8 cellular contexts compared by ENCODE assay signal in genomic region chr5:91381774-91382492, GRCh38. TPM values are rescaled to one million over a fixed set of nuclear protein-coding genes. Genes with fewer than 3 reads are reported as not detected.
A peak's percentile ranks its signal among the peaks of the same experiment; 100 is the strongest.
DNase-seq lines count a peak whose midpoint lies in the region; FAIRE-seq and TF ChIP-seq lines count a peak whose summit lies in the region.

No MANE protein-coding gene starts in this region.

- H3K27ac ChIP-seq in Karpas-422 (ENCODE audit: low read length): peak overlapping the region; percentile 97
- H3K27ac ChIP-seq in neuronal stem cell (replicated peaks; ENCODE audit: low read length): peak overlapping the region; percentile 77
- peak overlapping the region; percentile 89 for H3K27ac ChIP-seq in subcutaneous abdominal adipose tissue (ENCODE audit: low read depth, low read length)

- H3K18ac ChIP-seq in neuronal stem cell (ENCODE audit: low read length): no peak overlapping the region

- no peaks in the 10 kb centered on the region for H3K9me3 ChIP-seq in Karpas-422 (ENCODE audit: low read length)
- H3K9me3 ChIP-seq in neuronal stem cell (replicated peaks in 1 of 2; ENCODE audit: control insufficient read depth in 2 of 2, insufficient read depth in 1 of 2, low read depth in 1 of 2, low read length in 2 of 2): no peaks in the 10 kb centered on the region
- no peaks in the 10 kb centered on the region for H3K9me3 ChIP-seq in subcutaneous abdominal adipose tissue (ENCODE audit: control insufficient read depth in 5 of 5, low read length in 5 of 5)

- no CpG with 5 or more reads among the region's 11 CpGs for WGBS in neuronal stem cell (ENCODE audit: extremely low coverage in 2 of 2, insufficient read length in 2 of 2, insufficient replicate concordance in 1 of 2), 2 donors

- H3K4me3 ChIP-seq in AG09309 (ENCODE audit: control insufficient read depth, low read depth, low read length): peak overlapping the region; percentile 62
- H3K4me3 ChIP-seq in Karpas-422 (ENCODE audit: low read length): peak overlapping the region; percentile 98
- peak overlapping the region; percentile 76 to 87 for H3K4me3 ChIP-seq in neuronal stem cell (ENCODE audit: low read length in 2 of 2)
- peak overlapping the region; percentile 76 to 92 (median 91) for H3K4me3 ChIP-seq in subcutaneous abdominal adipose tissue (ENCODE audit: low read depth in 1 of 5, low read length in 5 of 5)

- H2BK120ac ChIP-seq in neuronal stem cell (ENCODE audit: low read depth, low read length): no peak overlapping the region

- no peak overlapping the region for H3K14ac ChIP-seq in neuronal stem cell (ENCODE audit: low read length)

- H2AK5ac ChIP-seq in neuronal stem cell (ENCODE audit: low read depth, low read length): no peak overlapping the region

- no peak for TF ChIP-seq CTCF in AG09309 (IDR thresholded peaks at IDR 0.05; ENCODE audit: control insufficient read depth, insufficient read depth, low read depth, low read length, missing control alignments)

- FAIRE-seq in GM19239 (lab: Jason Lieb, UNC): peak; percentile 45

- H2BK15ac ChIP-seq in neuronal stem cell (ENCODE audit: low read length): no peak overlapping the region

- peaks cover 48% of the 10 kb centered on the region for H3K79me2 ChIP-seq in Karpas-422 (ENCODE audit: low read length)

- 0 out of 2 replicates have a peak overlapping the region, but pooled peaks have one; percentile 4 for H2AFZ ChIP-seq in Karpas-422 (ENCODE audit: low read length)
- no peak overlapping the region for H2AFZ ChIP-seq in neuronal stem cell (ENCODE audit: low read length)

- H2BK5ac ChIP-seq in neuronal stem cell (ENCODE audit: low read length): no peak overlapping the region

- H3K9ac ChIP-seq in Karpas-422 (ENCODE audit: low read length) (peak overlapping the region; percentile 99), neuronal stem cell (ENCODE audit: low read depth, low read length, poor library complexity) (no peak overlapping the region), subcutaneous abdominal adipose tissue (ENCODE audit: low read length in 5 of 5) (peak overlapping the region; percentile 79 to 97 (median 94))

- H2BK12ac ChIP-seq in neuronal stem cell (ENCODE audit: low read length): no peak overlapping the region

- no peaks in the 10 kb centered on the region for H3K27me3 ChIP-seq in Karpas-422 (ENCODE audit: low read length)
- H3K27me3 ChIP-seq in neuronal stem cell (ENCODE audit: control insufficient read depth in 3 of 3, insufficient read depth in 3 of 3, low read depth in 1 of 3, low read length in 3 of 3): no peaks in the 10 kb centered on the region
- H3K27me3 ChIP-seq in subcutaneous abdominal adipose tissue (ENCODE audit: control insufficient read depth in 5 of 5, insufficient read depth in 4 of 5, low read length in 5 of 5): no peaks in the 10 kb centered on the region

- H3K23ac ChIP-seq in neuronal stem cell (ENCODE audit: low read depth, low read length, poor library complexity): no peak overlapping the region

- H3K4ac ChIP-seq in neuronal stem cell (ENCODE audit: low read length): no peak overlapping the region

- no peaks in the 10 kb centered on the region for H4K20me1 ChIP-seq in Karpas-422 (ENCODE audit: insufficient read depth, low read depth, low read length)

- no peaks in the 10 kb centered on the region for H3K9me2 ChIP-seq in Karpas-422 (replicated peaks; ENCODE audit: insufficient read depth, low read length)

- TF ChIP-seq POLR2A in Raji (IDR thresholded peaks at IDR 0.05; ENCODE audit: insufficient read depth, low read depth, low read length): peak; percentile 54; the same call in 1 of the 2 replicates

- H3K36me3 ChIP-seq in Karpas-422 (ENCODE audit: insufficient read depth, low read length) (peaks cover 13% of the 10 kb centered on the region), neuronal stem cell (replicated peaks in 1 of 2; ENCODE audit: control insufficient read depth in 2 of 2, insufficient read depth in 2 of 2, low read length in 2 of 2) (peaks cover 0 to 42% of the 10 kb centered on the region in 2 donors), subcutaneous abdominal adipose tissue (ENCODE audit: control insufficient read depth in 5 of 5, insufficient read depth in 5 of 5, low read length in 5 of 5) (peaks cover 0 to 10% (median 0%) of the 10 kb centered on the region in 5 donors)

- peak; percentile 66 for DNase-seq in AG09309 (ENCODE audit: low read depth)
- DNase-seq in GM19239 (ENCODE audit: insufficient read length, low spot score): no peak
- DNase-seq in Karpas-422: peak; percentile 91
- peak; percentile 19 to 64 (median 48) for DNase-seq in activated naive CD4-positive, alpha-beta T cell (lab: John Stamatoyannopoulos, UW)
- peak; percentile 45 for DNase-seq in foreskin melanocyte
- DNase-seq in neuronal stem cell (ENCODE audit: low spot score): peak; percentile 76

- H3K79me1 ChIP-seq in neuronal stem cell (ENCODE audit: low read depth, low read length): no peaks in the 10 kb centered on the region

- H3K4me1 ChIP-seq in Karpas-422 (ENCODE audit: low read length) (peaks cover 29% of the 10 kb centered on the region), neuronal stem cell (ENCODE audit: control insufficient read depth in 2 of 2, insufficient read depth in 1 of 2, low read depth in 1 of 2, low read length in 2 of 2) (peaks cover 0 to 3% of the 10 kb centered on the region in 2 donors), subcutaneous abdominal adipose tissue (ENCODE audit: control insufficient read depth in 5 of 5, insufficient read depth in 5 of 5, low read length in 5 of 5) (peaks cover 0 to 34% (median 29%) of the 10 kb centered on the region in 5 donors)

- no peak overlapping the region for H4K8ac ChIP-seq in neuronal stem cell (ENCODE audit: low read depth, low read length)

- no peak overlapping the region for H4K91ac ChIP-seq in neuronal stem cell (ENCODE audit: low read depth, low read length, poor library complexity)

- H3K4me2 ChIP-seq in Karpas-422 (ENCODE audit: low read depth, low read length, poor library complexity, severe bottlenecking) (peak overlapping the region; percentile 100), neuronal stem cell (ENCODE audit: insufficient read depth, low read length, poor library complexity, severe bottlenecking) (peak overlapping the region; percentile 37)

RNA-seq across cellular contexts. Expression of gene ARRDC3, which starts 1.2 kb away (rescaled TPM):
- total RNA-seq in Karpas-422 (2014; rRNA removed; shearing (Covaris generic); ENCODE audit: low replicate concordance): 17.8 and 20.1 TPM in 2 replicates
- 24.6 TPM for polyA plus RNA-seq in neuronal stem cell (2013, experiment 1 of 2)
- 27.1 TPM for polyA plus RNA-seq in neuronal stem cell (2013, experiment 2 of 2)
